ENCODE assay signal across 8 cellular contexts in the genomic region with DNA sequence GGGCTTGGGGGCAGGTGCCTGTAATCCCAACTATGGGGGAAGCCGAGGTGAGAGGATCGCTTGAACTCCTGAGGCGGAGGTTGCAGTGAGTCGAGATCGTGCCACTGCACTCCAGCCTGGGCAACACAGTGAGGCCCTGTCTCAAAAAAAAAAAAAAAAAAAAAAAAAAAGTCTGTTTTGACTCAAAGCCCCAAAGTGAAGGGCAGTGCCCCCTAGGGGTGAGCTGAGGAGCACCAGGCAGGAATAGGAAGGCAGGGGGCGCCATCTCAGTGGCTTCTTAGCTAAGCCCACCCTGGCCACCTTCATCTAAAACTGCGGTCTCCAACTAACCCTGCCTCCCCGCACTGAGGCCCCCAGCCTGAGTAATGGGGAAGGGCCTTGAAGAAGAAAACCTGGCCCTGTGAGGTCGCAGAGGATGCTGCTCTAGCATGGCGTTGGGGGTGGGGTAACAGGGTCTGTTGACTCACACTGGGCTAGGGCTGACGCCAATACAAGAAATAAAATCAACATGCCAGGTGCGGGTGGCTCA. TPM values are rescaled to one million over a fixed set of nuclear protein-coding genes. Genes with fewer than 3 reads are reported as not detected.
DNase-seq lines count a peak whose midpoint lies in the region; ATAC-seq and TF ChIP-seq lines count a peak whose summit lies in the region.

No MANE protein-coding gene starts in this region.

- ATAC-seq in right lobe of liver (peak in 1 of 4 donors; percentile 17), GM21381 (IDR thresholded peaks at IDR 0.05; ENCODE audit: unreplicated experiment) (no peak), GM21515 (IDR thresholded peaks at IDR 0.05; ENCODE audit: unreplicated experiment) (no peak), HG03139 (IDR thresholded peaks at IDR 0.05; ENCODE audit: unreplicated experiment) (no peak)

- H3K9ac ChIP-seq in NT2/D1 (ENCODE audit: insufficient read length, low read depth) = no peak overlapping the region

- intact Hi-C loops in adrenal gland (cut with DNase I) = no loop called here
- intact Hi-C loops in right lobe of liver (cut with DNase I) = no loop called here

- WGBS in adrenal gland, 4 donors = 71 to 85% (median 80%) methylated on average over 12 of the region's 12 CpGs
- WGBS in right lobe of liver (ENCODE audit: insufficient coverage, low coverage, low lambda C conversion rate, missing lambda C conversion rate) = 58% methylated on average over 7 of the region's 12 CpGs

- TF ChIP-seq CTCF in adrenal gland (IDR thresholded peaks at IDR 0.05) = peak; percentile 25 to 51 (median 46)
- peak in 3 of 4 donors; percentile 27 to 37 (median 29) for TF ChIP-seq CTCF in right lobe of liver (IDR thresholded peaks at IDR 0.05)

- DNase-seq in NOMO-1 treated with DMSO at 0.1 percent for 48 hours (lab: John Stamatoyannopoulos, UW; ENCODE audit: unreplicated experiment) (peak; percentile 1), NOMO-1 (lab: John Stamatoyannopoulos, UW; ENCODE audit: unreplicated experiment in 2 of 2) (no peak), NT2/D1 (ENCODE audit: low read depth, low spot score) (peak; percentile 89), adrenal gland (no peak), right lobe of liver (no peak)

- H3K27me3 ChIP-seq in NT2/D1 (ENCODE audit: insufficient read depth, insufficient read length) (no peaks in the 10 kb centered on the region), adrenal gland (no peaks in the 10 kb centered on the region), right lobe of liver (no peaks in the 10 kb centered on the region)

- no peak for TF ChIP-seq POLR2A in adrenal gland (IDR thresholded peaks at IDR 0.05)
- no peak for TF ChIP-seq POLR2A in right lobe of liver (IDR thresholded peaks at IDR 0.05)

- H3K9me3 ChIP-seq in NT2/D1 (ENCODE audit: insufficient read depth, low read length) = no peaks in the 10 kb centered on the region
- H3K9me3 ChIP-seq in adrenal gland (replicated peaks in 1 of 3) = no peaks in the 10 kb centered on the region
- no peaks in the 10 kb centered on the region for H3K9me3 ChIP-seq in right lobe of liver

- H3K36me3 ChIP-seq in NT2/D1 (ENCODE audit: insufficient read depth, insufficient read length, low read length) (peaks cover 95% of the 10 kb centered on the region), adrenal gland (replicated peaks in 1 of 2) (no peaks in the 10 kb centered on the region), right lobe of liver (no peaks in the 10 kb centered on the region)

- no peak overlapping the region for H3K4me3 ChIP-seq in NT2/D1 (ENCODE audit: insufficient read length, low read depth)
- H3K4me3 ChIP-seq in adrenal gland = no peak overlapping the region
- H3K4me3 ChIP-seq in right lobe of liver = no peak overlapping the region

- H3K27ac ChIP-seq in adrenal gland = no peak overlapping the region
- no peak overlapping the region for H3K27ac ChIP-seq in right lobe of liver

- peaks cover 34% of the 10 kb centered on the region for H3K4me1 ChIP-seq in NT2/D1 (ENCODE audit: insufficient read depth, insufficient read length)
- H3K4me1 ChIP-seq in adrenal gland (replicated peaks in 1 of 2) = no peaks in the 10 kb centered on the region
- peaks cover 0 to 3% (median 0%) of the 10 kb centered on the region in 4 donors for H3K4me1 ChIP-seq in right lobe of liver

RNA-seq across cellular contexts. Expression of gene PODXL, which starts 9.8 kb away (rescaled TPM):
- total RNA-seq in adrenal gland (10 to 100 TPM; 28.1 to 99.6 (median 42.4) TPM), right lobe of liver (10 to 100 TPM in 1 of 6 experiments, 1 to 10 TPM in 5; 2.1 to 11.4 (median 3.4) TPM)
- polyA plus RNA-seq in adrenal gland = 10 to 100 TPM; 10.2 to 44.2 (median 21.3) TPM

Comparison
In these comparisons a context has a peak if more than half of its experiments do, and no peak if none do; other contexts are left out.
1. DNase-seq: peak in NOMO-1 treated with DMSO at 0.1 percent for 48 hours (single experiment) and NT2/D1 (single experiment); none in NOMO-1 (0 of 2), adrenal gland (0 of 7) and right lobe of liver (0 of 3).